8 cellular contexts compared by ENCODE assay signal in genomic region chr2:27408601-27409320, GRCh38. TPM values are rescaled to one million over a fixed set of nuclear protein-coding genes. Genes with fewer than 3 reads are reported as not detected.
DNase-seq lines count a peak whose midpoint lies in the region; ATAC-seq and TF ChIP-seq lines count a peak whose summit lies in the region.

No MANE protein-coding gene starts in this region.

- intact Hi-C loops in IMR-90 (cut with micrococcal nuclease) (loop anchor here (1.0 to 10.0 kb wide), 4 partner anchors 20 to 274 kb away; partner anchors contain the start of genes CCDC121, GPN1, NRBP1 and SLC4A1AP), right cardiac atrium (cut with DNase I) (no loop called here)

- H3K4me3 ChIP-seq in IMR-90 (ENCODE audit: insufficient read depth, low read depth, low read length) (peak overlapping the region; percentile 63), right cardiac atrium (ENCODE audit: low read length) (peak overlapping the region; percentile 85), skeletal muscle cell (ENCODE audit: low read depth, low read length) (peak overlapping the region; percentile 99)

- peak overlapping the region; percentile 97 for H2AFZ ChIP-seq in IMR-90 (replicated peaks; ENCODE audit: low read length, poor library complexity)

- 0 out of 2 replicates have a peak overlapping the region, but pooled peaks have one; percentile 45 for H3K14ac ChIP-seq in IMR-90 (replicated peaks; ENCODE audit: low read depth, low read length)

- peaks cover 0 to 18% of the 10 kb centered on the region in 2 experiments; a peak in 2 of 4 replicates for H3K79me1 ChIP-seq in IMR-90 (ENCODE audit: low read depth in 1 of 2, low read length in 2 of 2)

- H3K36me3 ChIP-seq in IMR-90 (ENCODE audit: control insufficient read depth, insufficient read depth, low read length): peaks cover 3% of the 10 kb centered on the region; the same call in 1 of the 2 replicates

- peak overlapping the region; percentile 87 for H3K27ac Mint-ChIP-seq in activated naive CD4-positive, alpha-beta T cell treated with anti-CD3 and anti-CD28 coated beads, Interleukin-2, amount 10 ng/mL, durations not matched to agents 7 days and 5 days

- peaks cover 45% of the 10 kb centered on the region for H3K4me1 Mint-ChIP-seq in activated naive CD4-positive, alpha-beta T cell treated with anti-CD3 and anti-CD28 coated beads, Interleukin-2, amount 10 ng/mL, durations not matched to agents 7 days and 5 days

- peak; percentile 25 for ATAC-seq in GM21576 (IDR thresholded peaks at IDR 0.05; ENCODE audit: unreplicated experiment)
- ATAC-seq in IMR-90 (ENCODE audit: low read depth): peak; percentile 18
- ATAC-seq in right cardiac atrium: peak; percentile 53 to 61

- dilution Hi-C loops in IMR-90 (cut with HindIII; ENCODE audit: low sequenced_read_pairs, unreplicated experiment): no loop called here

- POLR2A ChIA-PET in IMR-90 (lab: Charles Lee; ENCODE audit: unreplicated experiment): interaction anchor here (1.0 kb wide), 1 partner anchor 19 kb away, joined by 3 read pairs; the partner anchor contains the start of gene NRBP1

- H3K4me2 ChIP-seq in IMR-90 (ENCODE audit: low read depth, low read length): peak overlapping the region; percentile 99

- no peak for TF ChIP-seq CTCF in IMR-90 (conservative IDR thresholded peaks at IDR 0.05; ENCODE audit: low read depth, low read length)

- H3K4me1 ChIP-seq in IMR-90 (ENCODE audit: control insufficient read depth, insufficient read depth, low read length): 0 out of 2 replicates have a peak, but pooled peaks cover 2% of the 10 kb centered on the region
- H3K4me1 ChIP-seq in right cardiac atrium (ENCODE audit: control insufficient read depth, insufficient read depth, low read length): no peaks in the 10 kb centered on the region

- TF ChIP-seq POLR2A in IMR-90 (IDR thresholded peaks at IDR 0.05; ENCODE audit: low read depth, low read length): no peak

- H2AK9ac ChIP-seq in IMR-90 (replicated peaks; ENCODE audit: low read depth, low read length, poor library complexity): peak overlapping the region; percentile 95

- H3K56ac ChIP-seq in IMR-90 (ENCODE audit: extremely low read depth, insufficient read depth, low read length): no peak overlapping the region

- WGBS in IMR-90 (ENCODE audit: extremely low coverage in 2 of 2, insufficient read length in 1 of 2), 2 experiments: 0% methylated on average over 14 of the region's 33 CpGs; no CpG with 5 or more reads in 1 of the 2 experiments
- WGBS in right cardiac atrium: under 1% methylated on average over 33 of the region's 33 CpGs

- H4K5ac ChIP-seq in IMR-90 (ENCODE audit: low read depth, low read length): no peak overlapping the region

- H3K4me3 Mint-ChIP-seq in activated naive CD4-positive, alpha-beta T cell treated with anti-CD3 and anti-CD28 coated beads, Interleukin-2, amount 10 ng/mL, durations not matched to agents 7 days and 5 days: peak overlapping the region; percentile 81

- H2BK20ac ChIP-seq in IMR-90 (ENCODE audit: low read depth, low read length): no peak overlapping the region

- H4K91ac ChIP-seq in IMR-90 (ENCODE audit: insufficient read depth, low read depth, low read length): no peak overlapping the region

- peaks cover 4% of the 10 kb centered on the region; the same call in 1 of the 2 replicates for H3K9me1 ChIP-seq in IMR-90 (ENCODE audit: insufficient read depth, low read length)

- no peak overlapping the region for H3K4ac ChIP-seq in IMR-90 (ENCODE audit: low read depth, low read length)

- peaks cover 9% of the 10 kb centered on the region for H3K27me3 Mint-ChIP-seq in activated naive CD4-positive, alpha-beta T cell treated with anti-CD3 and anti-CD28 coated beads, Interleukin-2, amount 10 ng/mL, durations not matched to agents 7 days and 5 days

- H3K9me3 ChIP-seq in IMR-90 (ENCODE audit: control insufficient read depth, insufficient read depth, low read length) (no peaks in the 10 kb centered on the region), right cardiac atrium (ENCODE audit: control insufficient read depth, low read length) (no peaks in the 10 kb centered on the region)

- H4K20me1 ChIP-seq in IMR-90 (ENCODE audit: insufficient read depth, low read length): peaks cover 8% of the 10 kb centered on the region

- H3K27me3 ChIP-seq in IMR-90 (ENCODE audit: control insufficient read depth, insufficient read depth, low read length) (no peaks in the 10 kb centered on the region), right cardiac atrium (ENCODE audit: control insufficient read depth, insufficient read depth) (no peaks in the 10 kb centered on the region)

- peak; percentile 6 for DNase-seq in NCI-H510A treated with DMSO at 0.1 percent for 48 hours (lab: John Stamatoyannopoulos, UW)
- no peak for DNase-seq in NCI-H510A (lab: John Stamatoyannopoulos, UW)
- no peak for DNase-seq in IMR-90
- peak; percentile 33 for DNase-seq in activated naive CD4-positive, alpha-beta T cell treated with anti-CD3 and anti-CD28 coated beads, Interleukin-2, amount 10 ng/mL, durations not matched to agents 7 days and 5 days
- DNase-seq in right cardiac atrium: peak in 1 of 3 donors; percentile 69
- DNase-seq in skeletal muscle cell (ENCODE audit: low read depth): no peak
- no peak for DNase-seq in NCI-H1048 (lab: John Stamatoyannopoulos, UW)

- peaks cover 20% of the 10 kb centered on the region for H3K36me3 Mint-ChIP-seq in activated naive CD4-positive, alpha-beta T cell treated with anti-CD3 and anti-CD28 coated beads, Interleukin-2, amount 10 ng/mL, durations not matched to agents 7 days and 5 days

- no peak overlapping the region for H2BK15ac ChIP-seq in IMR-90 (ENCODE audit: low read depth, low read length)

- peak overlapping the region; percentile 78 for H3K9ac ChIP-seq in IMR-90 (ENCODE audit: low read depth, low read length)

- peaks cover 4% of the 10 kb centered on the region for H3K9me3 Mint-ChIP-seq in activated naive CD4-positive, alpha-beta T cell treated with anti-CD3 and anti-CD28 coated beads, Interleukin-2, amount 10 ng/mL, durations not matched to agents 7 days and 5 days

- in situ Hi-C loops in IMR-90 (cut with MboI; ENCODE audit: low sequenced_read_pairs): no loop called here

- peak overlapping the region; percentile 27 for H2BK5ac ChIP-seq in IMR-90 (ENCODE audit: low read depth, low read length, poor library complexity, severe bottlenecking)

- no peak for TF ChIP-seq RAD21 in IMR-90 (IDR thresholded peaks at IDR 0.05; ENCODE audit: low read length)

- no peak overlapping the region for H2BK120ac ChIP-seq in IMR-90 (ENCODE audit: low read depth, low read length)

- TSS peak; percentile 8 for BruUV-seq in IMR-90 (replicated peaks; lab: Mats Ljungman, UMichigan)

- H3K23ac ChIP-seq in IMR-90 (ENCODE audit: low read depth, low read length): no peak overlapping the region

- H3K27ac ChIP-seq in IMR-90 (ENCODE audit: insufficient read depth, low read length) (peak overlapping the region; percentile 71; the same call in 1 of the 2 replicates), right cardiac atrium (ENCODE audit: low read length) (peak overlapping the region; percentile 65)

- H2AK5ac ChIP-seq in IMR-90 (ENCODE audit: low read depth, low read length): peak overlapping the region; percentile 35

- peak overlapping the region; percentile 33 to 82; a peak in 2 of 4 replicates for H4K8ac ChIP-seq in IMR-90 (ENCODE audit: low read depth in 2 of 2, low read length in 2 of 2)

- no peak overlapping the region for H3K18ac ChIP-seq in IMR-90 (ENCODE audit: low read depth, low read length)

- CTCF ChIA-PET in IMR-90 (lab: Yijun Ruan, JAX): interaction anchor here (0.6 to 1.2 kb wide), 5 partner anchors 20 to 274 kb away, joined by 3 to 6 read pairs (median 5); partner anchors contain the start of gene NRBP1
- CTCF ChIA-PET in activated naive CD4-positive, alpha-beta T cell treated with anti-CD3 and anti-CD28 coated beads, Interleukin-2, amount 10 ng/mL, durations not matched to agents 7 days and 5 days (lab: Charles Lee): interaction anchor here (1.1 to 2.2 kb wide), 6 partner anchors 22 to 274 kb away, joined by 3 to 12 read pairs (median 4); no protein-coding TSS in a partner anchor

TF ChIP-seq in IMR-90, 13 proteins besides CTCF, POLR2A, EP300 and RAD21 (continues in another document):
- no peak for TF ChIP-seq FOS (IDR thresholded peaks at IDR 0.05; ENCODE audit: low read depth, low read length)
- no peak for TF ChIP-seq MAFK (IDR thresholded peaks at IDR 0.05; ENCODE audit: low read depth, low read length)
- no peak for TF ChIP-seq MAZ (IDR thresholded peaks at IDR 0.05; ENCODE audit: borderline replicate concordance, low read depth, low read length)
- TF ChIP-seq CEBPB (IDR thresholded peaks at IDR 0.05; ENCODE audit: low read depth, low read length): no peak

RNA-seq across cellular contexts. Expression of gene PPM1G, which starts 0.6 kb away (rescaled TPM):
- total RNA-seq in IMR-90 (2012; rRNA removed) (95.9 and 99.2 TPM in 2 replicates), right cardiac atrium (10 to 100 TPM; 31.5 to 40.4 (median 37.3) TPM)
- polyA plus RNA-seq in IMR-90 (2012; rRNA removed) (55.9 and 57.6 TPM in 2 replicates), right cardiac atrium (35.0 TPM)
- polyA plus RNA-seq in IMR-90 (2012; cell fraction: cytosol; rRNA removed): 28.8 and 44.4 TPM in 2 replicates
- polyA plus RNA-seq in IMR-90 (2012; cell fraction: nucleus; rRNA removed; ENCODE audit: low replicate concordance): 24.9 and 39.9 TPM in 2 replicates

RNA-seq across cellular contexts. Expression of gene NRBP1, which starts 19.7 kb away (rescaled TPM):
- total RNA-seq in IMR-90 (2012; rRNA removed): 107 and 120 TPM in 2 replicates
- 150 and 155 TPM in 2 replicates for polyA plus RNA-seq in IMR-90 (2012; rRNA removed)
- 80.8 and 104 TPM in 2 replicates for polyA plus RNA-seq in IMR-90 (2012; cell fraction: cytosol; rRNA removed)
- 110 and 132 TPM in 2 replicates for polyA plus RNA-seq in IMR-90 (2012; cell fraction: nucleus; rRNA removed; ENCODE audit: low replicate concordance)
- total RNA-seq in right cardiac atrium: 10 to 100 TPM; 46.6 to 61.3 (median 51.8) TPM
- polyA plus RNA-seq in right cardiac atrium: 37.7 TPM

RNA-seq across cellular contexts. Expression of gene ZNF513, which starts 28.2 kb away (rescaled TPM):
- total RNA-seq in IMR-90 (2012; rRNA removed) (3.1 and 3.4 TPM in 2 replicates), right cardiac atrium (10 to 100 TPM in 1 of 4 donors, 1 to 10 TPM in 3; 8.1 to 13.1 (median 8.5) TPM)
- polyA plus RNA-seq in IMR-90 (2012; rRNA removed) (23.5 and 23.7 TPM in 2 replicates), right cardiac atrium (9.6 TPM)
- polyA plus RNA-seq in IMR-90 (2012; cell fraction: cytosol; rRNA removed): 11.3 and 17.8 TPM in 2 replicates
- 73.2 and 130 TPM in 2 replicates for polyA plus RNA-seq in IMR-90 (2012; cell fraction: nucleus; rRNA removed; ENCODE audit: low replicate concordance)

RNA-seq across cellular contexts. Expression of gene KRTCAP3, which starts 33.4 kb away (rescaled TPM):
- total RNA-seq in IMR-90 (2012; rRNA removed): not detected in 2 replicates
- polyA plus RNA-seq in IMR-90 (2012; rRNA removed): 1.1 and 1.5 TPM in 2 replicates
- polyA plus RNA-seq in IMR-90 (2012; cell fraction: cytosol; rRNA removed): 0.34 TPM in 1 of 2 replicates, not detected in the other
- polyA plus RNA-seq in IMR-90 (2012; cell fraction: nucleus; rRNA removed; ENCODE audit: low replicate concordance): 6.8 and 13.2 TPM in 2 replicates
- 1 to 10 TPM in 1 of 4 donors, under 1 TPM in 2, not detected in 1; 0.59 to 1.3 (median 0.82) TPM for total RNA-seq in right cardiac atrium
- 0.38 TPM for polyA plus RNA-seq in right cardiac atrium

RNA-seq across cellular contexts. Expression of gene SNX17, which starts 38.3 kb away (rescaled TPM):
- 130 and 131 TPM in 2 replicates for total RNA-seq in IMR-90 (2012; rRNA removed)
- polyA plus RNA-seq in IMR-90 (2012; rRNA removed): 100.0 and 102 TPM in 2 replicates
- polyA plus RNA-seq in IMR-90 (2012; cell fraction: cytosol; rRNA removed): 114 and 116 TPM in 2 replicates
- polyA plus RNA-seq in IMR-90 (2012; cell fraction: nucleus; rRNA removed; ENCODE audit: low replicate concordance): 108 and 144 TPM in 2 replicates
- total RNA-seq in right cardiac atrium: 10 to 100 TPM; 61.7 to 74.8 (median 68.2) TPM
- 54.8 TPM for polyA plus RNA-seq in right cardiac atrium

Comparison
In these comparisons a context has a peak if more than half of its experiments do, and no peak if none do; other contexts are left out.
1. DNase-seq: peak in NCI-H510A treated with DMSO at 0.1 percent for 48 hours (single experiment) and activated naive CD4-positive, alpha-beta T cell treated with anti-CD3 and anti-CD28 coated beads, Interleukin-2, amount 10 ng/mL, durations not matched to agents 7 days and 5 days (single experiment); none in NCI-H510A (single experiment), IMR-90 (single experiment), skeletal muscle cell (single experiment) and NCI-H1048 (single experiment).
2. Peak in every context shown above with its lines, with median percentiles within 50 percentile points of each other: ATAC-seq and H3K4me3 ChIP-seq.